9 cellular contexts compared by ENCODE assay signal in the genomic region with DNA sequence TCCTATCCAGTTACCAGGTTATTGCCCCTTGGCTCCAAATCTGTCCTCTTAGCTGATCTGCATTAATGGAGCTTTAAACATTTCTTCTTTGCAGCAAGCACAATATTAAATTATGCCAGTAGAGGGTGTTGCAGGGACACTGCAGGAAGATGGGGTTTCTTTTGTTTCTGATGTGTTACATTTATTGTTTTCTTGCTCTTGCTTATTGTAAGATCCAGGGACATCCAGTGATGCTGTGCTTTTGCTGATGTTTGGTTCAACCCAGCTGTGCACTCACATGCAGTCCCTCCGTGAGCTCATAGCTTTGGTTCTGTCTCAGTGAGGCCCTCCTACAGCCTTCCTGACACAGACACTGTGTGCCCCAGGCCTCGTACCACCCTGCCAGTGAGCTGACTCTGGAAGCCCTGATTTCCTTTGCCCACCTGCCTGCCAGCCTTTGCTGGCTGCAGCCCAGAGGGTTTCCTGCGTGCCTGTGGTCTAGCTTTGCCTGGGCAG.
DNase-seq lines count a peak whose midpoint lies in the region; ATAC-seq, FAIRE-seq and TF ChIP-seq lines count a peak whose summit lies in the region.
"Had no signal": no experiment of that assay in that cellular context is flagged by ENCODE, and none has a peak within 500 bp of the region (broad histone marks: within the 10 kb centered on the region; RNA-seq: fewer than 3 reads in every experiment).

No MANE protein-coding gene starts in this region.

- POLR2A ChIA-PET in Caco-2 (lab: Charles Lee): no interaction called here

- H3K36me3 Mint-ChIP-seq in Caco-2 (ENCODE audit: insufficient read depth, unreplicated experiment) (no peaks in the 10 kb centered on the region), progenitor cell of endocrine pancreas (ENCODE audit: insufficient read depth) (no peaks in the 10 kb centered on the region)

- H3K36me3 ChIP-seq in Caco-2 (ENCODE audit: control insufficient read depth, insufficient read depth, low read length) (no peaks in the 10 kb centered on the region), heart left ventricle (no peaks in the 10 kb centered on the region)

- H3K4me1 Mint-ChIP-seq in Caco-2 (ENCODE audit: low read depth, unreplicated experiment) (peaks cover 9% of the 10 kb centered on the region), progenitor cell of endocrine pancreas (ENCODE audit: low read depth) (peaks cover 6% of the 10 kb centered on the region)
- H3K4me1 Mint-ChIP-seq: T-cell had no signal

- no peak overlapping the region for H3K4me3 Mint-ChIP-seq in Caco-2 (ENCODE audit: unreplicated experiment)
- no peak overlapping the region for H3K4me3 Mint-ChIP-seq in progenitor cell of endocrine pancreas (ENCODE audit: low read depth)
- H3K4me3 Mint-ChIP-seq: T-cell had no signal

- H3K27me3 ChIP-seq in Caco-2 (replicated peaks; ENCODE audit: control insufficient read depth, insufficient read depth, low read length) (no peaks in the 10 kb centered on the region; the same call in 1 of the 2 replicates), heart left ventricle (no peaks in the 10 kb centered on the region)

- ATAC-seq in heart left ventricle: peak; percentile 51 to 75 (median 64)
- no peak for ATAC-seq in HG03571 (IDR thresholded peaks at IDR 0.05; ENCODE audit: unreplicated experiment)

- H3K27me3 Mint-ChIP-seq in Caco-2 (ENCODE audit: insufficient read depth, unreplicated experiment) (no peaks in the 10 kb centered on the region), progenitor cell of endocrine pancreas (no peaks in the 10 kb centered on the region)
- H3K27me3 Mint-ChIP-seq: T-cell had no signal

- whole genome bisulfite sequencing in heart left ventricle, 4 donors: 28 to 43% (median 37%) methylated on average over 3 of the region's 3 CpGs

- DNase-seq in Caco-2: peak in 1 of 2 experiments; percentile 49
- peak; percentile 9 for DNase-seq in H54 (ENCODE audit: insufficient read length, low spot score)
- DNase-seq in NCI-H2196 treated with DMSO at 0.1 percent for 48 hours (lab: John Stamatoyannopoulos, UW; ENCODE audit: unreplicated experiment): peak; percentile 50
- DNase-seq in amniotic stem cell (lab: John Stamatoyannopoulos, UW): peak; percentile 18
- DNase-seq in heart left ventricle: peak in 1 of 5 donors; percentile 30
- DNase-seq in progenitor cell of endocrine pancreas (ENCODE audit: low spot score, unreplicated experiment): no peak
- no peak for DNase-seq in activated T-cell treated with anti-CD3 and anti-CD28 coated beads, Interleukin-2, amount 50 U/mL, for 48 hours
- DNase-seq: T-cell had no signal

- no TSS peak for BruUV-seq in Caco-2 (replicated peaks; lab: Mats Ljungman, UMichigan)

- H3K4me3 ChIP-seq in Caco-2 (ENCODE audit: low read depth, low read length) (no peak overlapping the region), heart left ventricle (no peak overlapping the region)

- peak; percentile 52 for FAIRE-seq in H54 (lab: Jason Lieb, UNC)

- peak overlapping the region in 3 of 12 donors; percentile 13 to 50 (median 33) for H3K27ac ChIP-seq in heart left ventricle

- TF ChIP-seq CTCF in Caco-2 (IDR thresholded peaks at IDR 0.05; ENCODE audit: insufficient read depth in 1 of 2, low read depth in 1 of 2, low read length in 1 of 2, severe bottlenecking in 1 of 2, unreplicated experiment in 1 of 2) (peak; percentile 58 to 70), heart left ventricle (IDR thresholded peaks at IDR 0.05) (peak; percentile 57 to 77 (median 66)), progenitor cell of endocrine pancreas (IDR thresholded peaks at IDR 0.05; ENCODE audit: unreplicated experiment) (peak; percentile 67)

- no peak overlapping the region for H3K27ac Mint-ChIP-seq in Caco-2 (ENCODE audit: unreplicated experiment)
- H3K27ac Mint-ChIP-seq in progenitor cell of endocrine pancreas: peak overlapping the region; percentile 88
- H3K27ac Mint-ChIP-seq: T-cell had no signal

- no peaks in the 10 kb centered on the region for H3K9me3 Mint-ChIP-seq in Caco-2 (ENCODE audit: unreplicated experiment)
- H3K9me3 Mint-ChIP-seq in progenitor cell of endocrine pancreas (ENCODE audit: low read depth): no peaks in the 10 kb centered on the region
- H3K9me3 Mint-ChIP-seq: T-cell had no signal

- intact Hi-C loops in Caco-2 (cut with micrococcal nuclease; ENCODE audit: unreplicated experiment): loop anchor here (1.0 to 10.0 kb wide), 4 partner anchors 204 to 732 kb away; a partner anchor contains a TSS
- intact Hi-C loops in heart left ventricle (cut with DNase I): loop anchor here (2.0 to 10.0 kb wide), 7 partner anchors 464 to 732 kb away; a partner anchor contains a TSS

- TF ChIP-seq POLR2A in H54 (IDR thresholded peaks at IDR 0.05; ENCODE audit: low read depth, low read length): no peak
- no peak for TF ChIP-seq POLR2A in heart left ventricle (IDR thresholded peaks at IDR 0.05)

- H3K9me3 ChIP-seq in Caco-2 (no peaks in the 10 kb centered on the region), heart left ventricle (no peaks in the 10 kb centered on the region)

- CTCF ChIA-PET in Caco-2 (lab: Charles Lee): interaction anchor here (0.6 to 1.7 kb wide), 13 partner anchors 9 to 492 kb away, joined by 3 to 29 read pairs (median 3); no protein-coding TSS in a partner anchor

- 0 out of 2 replicates have a peak, but pooled peaks cover 6% of the 10 kb centered on the region for H3K4me1 ChIP-seq in Caco-2
- peaks cover 0 to 38% (median 4%) of the 10 kb centered on the region in 12 donors for H3K4me1 ChIP-seq in heart left ventricle

Comparison
In these comparisons a context has a peak if more than half of its experiments do, and no peak if none do; other contexts are left out.
1. DNase-seq: peak in H54 (single experiment), NCI-H2196 treated with DMSO at 0.1 percent for 48 hours (single experiment) and amniotic stem cell (single experiment); none in progenitor cell of endocrine pancreas (single experiment) and activated T-cell treated with anti-CD3 and anti-CD28 coated beads, Interleukin-2, amount 50 U/mL, for 48 hours (0 of 2).
2. Peak in every context shown above with its lines, with median percentiles within 50 percentile points of each other: CTCF ChIP-seq.